20 cellular contexts compared by ENCODE assay signal in the genomic region with DNA sequence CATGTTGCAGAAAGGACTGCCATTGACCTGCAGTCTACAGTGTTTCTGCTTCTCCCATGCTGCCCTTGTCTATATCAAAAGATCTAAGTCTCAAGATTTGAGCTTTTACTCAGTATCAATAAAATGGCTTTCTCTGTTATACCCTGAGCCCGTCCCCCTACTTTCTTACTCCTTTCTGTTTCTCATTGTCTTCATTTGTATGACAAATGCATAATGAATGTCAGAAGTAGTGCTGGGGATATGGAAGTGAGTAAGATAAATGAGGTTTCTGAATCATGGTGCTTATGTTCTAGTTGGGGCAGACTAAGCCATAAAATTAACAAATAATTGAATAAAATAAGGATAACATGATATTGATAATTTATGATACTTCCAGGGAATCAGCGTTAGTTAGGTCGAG.
DNase-seq lines count a peak whose midpoint lies in the region; ATAC-seq and TF ChIP-seq lines count a peak whose summit lies in the region.
"Had no signal": no experiment of that assay in that cellular context is flagged by ENCODE, and none has a peak within 500 bp of the region (broad histone marks: within the 10 kb centered on the region; RNA-seq: fewer than 3 reads in every experiment).

No MANE protein-coding gene starts in this region.

- 61% methylated on average over 3 of the region's 3 CpGs for WGBS in mesenchymal stem cell

- H3K9me3 ChIP-seq in mesenchymal stem cell (ENCODE audit: control insufficient read depth, low read length) = no peaks in the 10 kb centered on the region
- H3K9me3 ChIP-seq: body of pancreas, esophagus muscularis mucosa had no signal

- H2AK5ac ChIP-seq in mesenchymal stem cell (ENCODE audit: low read length, severe bottlenecking) = no peak overlapping the region

- H3K23ac ChIP-seq in mesenchymal stem cell (ENCODE audit: low read length in 2 of 2) = no peak overlapping the region

- no peak overlapping the region for H4K8ac ChIP-seq in mesenchymal stem cell (ENCODE audit: low read length)

- no peaks in the 10 kb centered on the region for H3K4me1 ChIP-seq in mesenchymal stem cell (ENCODE audit: control insufficient read depth, insufficient read depth, low read depth, low read length)

- peaks cover 0 to 3% of the 10 kb centered on the region in 2 experiments for H3K36me3 ChIP-seq in mesenchymal stem cell (ENCODE audit: control insufficient read depth in 1 of 2, insufficient read depth in 2 of 2, low read depth in 1 of 2, low read length in 2 of 2)
- H3K36me3 ChIP-seq: esophagus muscularis mucosa had no signal

- H3K18ac ChIP-seq in mesenchymal stem cell (ENCODE audit: low read depth in 1 of 2, low read length in 2 of 2) = no peak overlapping the region

- H2BK15ac ChIP-seq in mesenchymal stem cell (ENCODE audit: low read depth, poor library complexity, severe bottlenecking) = no peak overlapping the region

- H3K4ac ChIP-seq in mesenchymal stem cell (ENCODE audit: low read depth in 1 of 2, low read length in 2 of 2) = no peak overlapping the region

- H2BK5ac ChIP-seq in mesenchymal stem cell (ENCODE audit: low read depth, low read length, poor library complexity, severe bottlenecking) = no peak overlapping the region

- no peak overlapping the region for H2BK12ac ChIP-seq in mesenchymal stem cell (ENCODE audit: low read length in 2 of 2)

- ATAC-seq in left cardiac atrium = no peak
- no peak for ATAC-seq in HG03045 (IDR thresholded peaks at IDR 0.05; ENCODE audit: unreplicated experiment)
- ATAC-seq: body of pancreas; GM12878; K562; stimulated activated naive CD8-positive, alpha-beta T cell treated with anti-CD3 and anti-CD28 coated beads, Interleukin-15, amount 100 ng/mL, for 72 hours had no signal

- H3K9ac ChIP-seq in mesenchymal stem cell (ENCODE audit: low read length) = no peak overlapping the region

- H3K27ac ChIP-seq in mesenchymal stem cell (ENCODE audit: low read length, poor library complexity, severe bottlenecking) = no peak overlapping the region
- H3K27ac ChIP-seq: body of pancreas, esophagus muscularis mucosa had no signal

- peaks cover 17% of the 10 kb centered on the region for H3K79me1 ChIP-seq in mesenchymal stem cell (replicated peaks; ENCODE audit: low read length, poor library complexity, severe bottlenecking)

- no peaks in the 10 kb centered on the region for H3K27me3 ChIP-seq in mesenchymal stem cell (ENCODE audit: control insufficient read depth in 1 of 2, insufficient read depth in 1 of 2, low read length in 2 of 2)
- H3K27me3 ChIP-seq: body of pancreas, esophagus muscularis mucosa had no signal

- H2BK120ac ChIP-seq in mesenchymal stem cell (ENCODE audit: low read depth, low read length) = no peak overlapping the region

- no peak overlapping the region for H4K91ac ChIP-seq in mesenchymal stem cell (ENCODE audit: low read length)

- intact Hi-C loops in left cardiac atrium (cut with DNase I) = no loop called here

- no peak overlapping the region for H3K4me2 ChIP-seq in mesenchymal stem cell (ENCODE audit: low read length, poor library complexity, severe bottlenecking)

- H3K14ac ChIP-seq in mesenchymal stem cell (ENCODE audit: low read length in 2 of 2) = no peak overlapping the region

- no peak for TF ChIP-seq POLR2A in erythroblast (IDR thresholded peaks at IDR 0.05; ENCODE audit: low read length)

- peak; percentile 16 for DNase-seq in Daoy (ENCODE audit: low read depth)
- DNase-seq in M059J (ENCODE audit: low read depth) = peak; percentile 77
- peak; percentile 69 for DNase-seq in dermis blood vessel endothelial cell
- peak; percentile 26 for DNase-seq in mesenchymal stem cell
- no peak for DNase-seq in stimulated activated CD4-positive, alpha-beta T cell treated with anti-CD3 and anti-CD28 coated beads, Interleukin-4, amount 100 ng/mL, for 4 hours
- DNase-seq in erythroblast (lab: John Stamatoyannopoulos, UW) = no peak
- DNase-seq in left cardiac atrium = no peak
- DNase-seq: activated CD4-positive, alpha-beta T cell treated with anti-CD3 and anti-CD28 coated beads, Interleukin-2, amount 50 U/mL, for 4 hours; activated naive CD4-positive, alpha-beta T cell treated with anti-CD3 and anti-CD28 coated beads, Interleukin-2, amount 50 U/mL, for 16 hours; body of pancreas; kidney; midbrain; NCI-H1092; NCI-H2107; NCI-H69; stimulated activated naive CD8-positive, alpha-beta T cell treated with anti-CD3 and anti-CD28 coated beads, Interleukin-15, amount 100 ng/mL, for 72 hours had no signal

- no peak overlapping the region for H2AFZ ChIP-seq in mesenchymal stem cell (ENCODE audit: low read depth, low read length)

- H3K4me3 ChIP-seq in mesenchymal stem cell (ENCODE audit: insufficient read depth in 1 of 2, low read depth in 1 of 2, low read length in 2 of 2) = no peak overlapping the region
- H3K4me3 ChIP-seq: body of pancreas, esophagus muscularis mucosa, GM12878, K562 had no signal

Comparison
In these comparisons a context has a peak if more than half of its experiments do, and no peak if none do; other contexts are left out.
1. DNase-seq: peak in Daoy (single experiment), M059J (single experiment), dermis blood vessel endothelial cell (single experiment) and mesenchymal stem cell (single experiment); none in stimulated activated CD4-positive, alpha-beta T cell treated with anti-CD3 and anti-CD28 coated beads, Interleukin-4, amount 100 ng/mL, for 4 hours (0 of 2), erythroblast (0 of 2) and left cardiac atrium (single experiment).